ENCODE assay signal across 13 cellular contexts in genomic region chr16:5504028-5504758, GRCh38.
A peak's percentile ranks its signal among the peaks of the same experiment; 100 is the strongest.
DNase-seq lines count a peak whose midpoint lies in the region; ATAC-seq and TF ChIP-seq lines count a peak whose summit lies in the region.
"Had no signal": no experiment of that assay in that cellular context is flagged by ENCODE, and none has a peak within 500 bp of the region (broad histone marks: within the 10 kb centered on the region; RNA-seq: fewer than 3 reads in every experiment).

No MANE protein-coding gene starts in this region.

- no peaks in the 10 kb centered on the region for H3K27me3 ChIP-seq in neural progenitor cell
- H3K27me3 ChIP-seq in lower lobe of right lung (ENCODE audit: low read depth): peaks cover 6% of the 10 kb centered on the region

- ATAC-seq in esophagus mucosa (peak; percentile 59), GM18909 (IDR thresholded peaks at IDR 0.05; ENCODE audit: poor library complexity, unreplicated experiment) (no peak), lower lobe of right lung (no peak), GM21367 (IDR thresholded peaks at IDR 0.05; ENCODE audit: unreplicated experiment) (no peak)
- ATAC-seq: T-helper 17 cell had no signal

- H3K4me3 ChIP-seq in neural progenitor cell: no peak overlapping the region
- no peak overlapping the region for H3K4me3 ChIP-seq in lower lobe of right lung
- H3K4me3 ChIP-seq: breast epithelium had no signal

- peak in 10 of 14 donors; percentile 2 to 69 (median 19) for DNase-seq in C1 segment of cervical spinal cord (lab: John Stamatoyannopoulos, UW)
- DNase-seq in NCI-H446 (lab: John Stamatoyannopoulos, UW): peak; percentile 49 to 85
- no peak for DNase-seq in neural progenitor cell (ENCODE audit: low spot score)
- no peak for DNase-seq in lower lobe of right lung
- DNase-seq in T-helper 1 cell: no peak
- DNase-seq: KBM-7, NCI-H187, T-helper 17 cell had no signal

- no peak overlapping the region for H3K9ac ChIP-seq in neural progenitor cell

- H3K9me3 Mint-ChIP-seq in neural progenitor cell: no peaks in the 10 kb centered on the region
- H3K9me3 Mint-ChIP-seq: activated T-helper 2 cell treated with anti-CD3 and anti-CD28 coated beads, Interferon-gamma antibody, Interleukin-2, Interleukin-4, amounts not matched to agents 10 μg/mL and 5 μg/mL and 100 μg/mL, durations not matched to agents 14 hours and 24 hours and 36 hours had no signal

- H3K9me3 ChIP-seq in neural progenitor cell (ENCODE audit: low read depth) (no peaks in the 10 kb centered on the region), lower lobe of right lung (no peaks in the 10 kb centered on the region)
- H3K9me3 ChIP-seq: breast epithelium had no signal

- H3K27ac Mint-ChIP-seq in neural progenitor cell: peak overlapping the region; percentile 6
- H3K27ac Mint-ChIP-seq: activated T-helper 2 cell treated with anti-CD3 and anti-CD28 coated beads, Interferon-gamma antibody, Interleukin-2, Interleukin-4, amounts not matched to agents 10 μg/mL and 5 μg/mL and 100 μg/mL, durations not matched to agents 14 hours and 24 hours and 36 hours; T-helper 17 cell had no signal

- intact Hi-C loops in lower lobe of right lung (cut with DNase I): no loop called here

- H3F3A ChIP-seq in neural progenitor cell (ENCODE audit: low read depth): no peaks in the 10 kb centered on the region

- no peaks in the 10 kb centered on the region for H4K20me1 ChIP-seq in neural progenitor cell (ENCODE audit: low read depth)

- H2AFZ ChIP-seq in neural progenitor cell (replicated peaks): no peak overlapping the region

- H3K27me3 Mint-ChIP-seq in neural progenitor cell (ENCODE audit: insufficient read depth, low read depth): peaks cover 9% of the 10 kb centered on the region

- H3K36me3 Mint-ChIP-seq in neural progenitor cell: no peaks in the 10 kb centered on the region

- H3K4me3 Mint-ChIP-seq in neural progenitor cell: no peak overlapping the region
- H3K4me3 Mint-ChIP-seq: T-helper 17 cell had no signal

- peaks cover 24% of the 10 kb centered on the region for H3K4me1 Mint-ChIP-seq in neural progenitor cell
- H3K4me1 Mint-ChIP-seq: T-helper 17 cell had no signal

- H3K36me3 ChIP-seq in neural progenitor cell (no peaks in the 10 kb centered on the region), lower lobe of right lung (no peaks in the 10 kb centered on the region)
- H3K36me3 ChIP-seq: breast epithelium had no signal

- TF ChIP-seq CTCF in neural progenitor cell (IDR thresholded peaks at IDR 0.05) (no peak), lower lobe of right lung (IDR thresholded peaks at IDR 0.05) (no peak)

- H3K79me2 ChIP-seq in neural progenitor cell (ENCODE audit: low read depth): no peaks in the 10 kb centered on the region

- H3K4me1 ChIP-seq in neural progenitor cell (peaks cover 18% of the 10 kb centered on the region), lower lobe of right lung (no peaks in the 10 kb centered on the region)
- H3K4me1 ChIP-seq: breast epithelium had no signal

- H3K27ac ChIP-seq in neural progenitor cell (no peak overlapping the region), lower lobe of right lung (no peak overlapping the region)
- H3K27ac ChIP-seq: breast epithelium had no signal

- H3K4me2 ChIP-seq in neural progenitor cell: no peak overlapping the region

Comparison
In these comparisons a context has a peak if more than half of its experiments do, and no peak if none do; other contexts are left out.
1. DNase-seq: peak in C1 segment of cervical spinal cord (10 of 14) and NCI-H446 (2 of 2); none in neural progenitor cell (single experiment), lower lobe of right lung (single experiment) and T-helper 1 cell (0 of 5).